ENCODE assay signal across 1 cellular context in genomic region chr3:172328282-172328681, GRCh38.
TF ChIP-seq lines count a peak whose summit lies in the region.

No MANE protein-coding gene starts in this region.

TF ChIP-seq in IMR-90, 13 proteins besides CTCF, POLR2A, EP300 and RAD21 (continued from another document):
- TF ChIP-seq ELK1 (IDR thresholded peaks at IDR 0.05; ENCODE audit: borderline replicate concordance, low read depth, low read length), result no peak
